ENCODE assay signal across 31 cellular contexts in genomic region chr15:88219623-88220022, GRCh38. TPM values are rescaled to one million over a fixed set of nuclear protein-coding genes. Genes with fewer than 3 reads are reported as not detected.
"Had no signal": no experiment of that assay in that cellular context is flagged by ENCODE, and none has a peak within 500 bp of the region (broad histone marks: within the 10 kb centered on the region; RNA-seq: fewer than 3 reads in every experiment).

No MANE protein-coding gene starts in this region.

- H3K4me1 Mint-ChIP-seq: activated B cell treated with CpG ODN at 0.5 μM for 24 hours; activated CD4-positive, alpha-beta T cell treated with anti-CD3 and anti-CD28 coated beads, Interleukin-2, amount 10 ng/mL, durations not matched to agents 24 days and 14 days; activated CD8-positive, alpha-beta memory T cell treated with anti-CD3 and anti-CD28 coated beads, Interleukin-2, amount 10 ng/mL, durations not matched to agents 7 days and 5 days; activated naive CD8-positive, alpha-beta T cell treated with anti-CD3 and anti-CD28 coated beads, Interleukin-2, amount 50 U/mL, for 24 hours had no signal

- H3K9ac ChIP-seq: SK-N-SH had no signal

- H3K9me3 ChIP-seq: ascending aorta, body of pancreas, MG63, Peyer's patch, SJCRH30, SK-N-SH had no signal

- H3K27me3 Mint-ChIP-seq: activated B cell treated with CpG ODN at 0.5 μM for 24 hours; activated CD4-positive, alpha-beta T cell treated with anti-CD3 and anti-CD28 coated beads, Interleukin-2, amount 10 ng/mL, durations not matched to agents 24 days and 14 days; activated CD8-positive, alpha-beta memory T cell treated with anti-CD3 and anti-CD28 coated beads, Interleukin-2, amount 10 ng/mL, durations not matched to agents 7 days and 5 days; activated T-cell treated with anti-CD3 and anti-CD28 coated beads, Interleukin-2, amount 50 U/mL, for 24 hours had no signal

- H3K4me3 ChIP-seq: ascending aorta, body of pancreas, MG63, Peyer's patch, SJCRH30 had no signal

- H3K27me3 ChIP-seq: ascending aorta, body of pancreas, MG63, Peyer's patch, SJCRH30 had no signal

- H3K36me3 Mint-ChIP-seq: activated CD8-positive, alpha-beta memory T cell treated with anti-CD3 and anti-CD28 coated beads, Interleukin-2, amount 10 ng/mL, durations not matched to agents 7 days and 5 days; activated naive CD4-positive, alpha-beta T cell treated with anti-CD3 and anti-CD28 coated beads, Interleukin-2, amount 50 U/mL, for 72 hours had no signal

- H3K27ac ChIP-seq: ascending aorta, body of pancreas, Peyer's patch, RWPE1, SJCRH30 had no signal

- DNase-seq: activated B cell treated with CpG ODN at 0.5 μM for 24 hours; activated CD4-positive, alpha-beta T cell treated with anti-CD3 and anti-CD28 coated beads for 1 hour; activated CD4-positive, alpha-beta T cell treated with anti-CD3 and anti-CD28 coated beads, Interleukin-2, amount 10 ng/mL, durations not matched to agents 24 days and 14 days; activated CD4-positive, alpha-beta T cell treated with anti-CD3 and anti-CD28 coated beads, Interleukin-2, amount 50 U/mL, for 48 hours; activated CD8-positive, alpha-beta memory T cell treated with anti-CD3 and anti-CD28 coated beads, Interleukin-2, amount 10 ng/mL, durations not matched to agents 7 days and 5 days; activated effector memory CD4-positive, alpha-beta T cell treated with Interleukin-2 at 50 U/mL for 16 hours; activated naive CD4-positive, alpha-beta T cell; activated naive CD8-positive, alpha-beta T cell treated with anti-CD3 and anti-CD28 coated beads, Interleukin-2, amount 50 U/mL, for 24 hours; activated T-cell treated with anti-CD3 and anti-CD28 coated beads, Interleukin-2, amount 50 U/mL, for 24 hours; amniotic stem cell; body of pancreas; MG63; MV-4-11; NCI-H1092 treated with DMSO at 0.1 percent for 48 hours; NCI-H1417 treated with DMSO at 0.1 percent for 48 hours; NCI-H1694; NCI-H2029 treated with DMSO at 0.1 percent for 48 hours; NCI-H345; NCI-H510A; NCI-H526 treated with DMSO at 0.1 percent for 48 hours; NK-92 treated with Interleukin-12 subunit alpha and Interleukin-12 subunit beta, amount 100 ng/mL, for 24 hours; Peyer's patch; Right ventricle myocardium superior; SJCRH30; T1000 had no signal

- H3K4me2 ChIP-seq: SK-N-SH had no signal

- H3K27ac Mint-ChIP-seq: activated B cell treated with CpG ODN at 0.5 μM for 24 hours; activated CD4-positive, alpha-beta T cell treated with anti-CD3 and anti-CD28 coated beads, Interleukin-2, amount 10 ng/mL, durations not matched to agents 24 days and 14 days; activated CD8-positive, alpha-beta memory T cell treated with anti-CD3 and anti-CD28 coated beads, Interleukin-2, amount 10 ng/mL, durations not matched to agents 7 days and 5 days; activated naive CD4-positive, alpha-beta T cell treated with anti-CD3 and anti-CD28 coated beads, Interleukin-2, amount 50 U/mL, for 72 hours; activated naive CD8-positive, alpha-beta T cell treated with anti-CD3 and anti-CD28 coated beads, Interleukin-2, amount 50 U/mL, for 24 hours; activated T-cell treated with anti-CD3 and anti-CD28 coated beads, Interleukin-2, amount 50 U/mL, for 24 hours; activated T-helper 1 cell treated with anti-CD3 and anti-CD28 coated beads, Interleukin-12 subunit alpha, Interleukin-12 subunit beta, Interleukin-2, Interleukin-4 antibody, amounts not matched to agents 30 ng/mL and 10 ng/mL and 1 ng/mL, durations not matched to agents 14 hours and 24 hours and 36 hours had no signal

- H3K4me3 Mint-ChIP-seq: activated B cell treated with CpG ODN at 0.5 μM for 24 hours; activated CD4-positive, alpha-beta T cell treated with anti-CD3 and anti-CD28 coated beads, Interleukin-2, amount 10 ng/mL, durations not matched to agents 24 days and 14 days; activated CD8-positive, alpha-beta memory T cell treated with anti-CD3 and anti-CD28 coated beads, Interleukin-2, amount 10 ng/mL, durations not matched to agents 7 days and 5 days; activated naive CD8-positive, alpha-beta T cell treated with anti-CD3 and anti-CD28 coated beads, Interleukin-2, amount 50 U/mL, for 24 hours; activated T-cell treated with anti-CD3 and anti-CD28 coated beads, Interleukin-2, amount 50 U/mL, for 24 hours; activated T-helper 1 cell treated with anti-CD3 and anti-CD28 coated beads, Interleukin-12 subunit alpha, Interleukin-12 subunit beta, Interleukin-2, Interleukin-4 antibody, amounts not matched to agents 30 ng/mL and 10 ng/mL and 1 ng/mL, durations not matched to agents 14 hours and 24 hours and 36 hours had no signal

- H3K4me1 ChIP-seq: body of pancreas, Peyer's patch had no signal

- H3K9me3 Mint-ChIP-seq: activated B cell treated with CpG ODN at 0.5 μM for 24 hours; activated CD4-positive, alpha-beta T cell treated with anti-CD3 and anti-CD28 coated beads, Interleukin-2, amount 10 ng/mL, durations not matched to agents 24 days and 14 days; activated naive CD4-positive, alpha-beta T cell treated with anti-CD3 and anti-CD28 coated beads, Interleukin-2, amount 50 U/mL, for 72 hours; activated naive CD8-positive, alpha-beta T cell treated with anti-CD3 and anti-CD28 coated beads, Interleukin-2, amount 50 U/mL, for 24 hours; activated T-cell treated with anti-CD3 and anti-CD28 coated beads, Interleukin-2, amount 50 U/mL, for 24 hours; activated T-helper 1 cell treated with anti-CD3 and anti-CD28 coated beads, Interleukin-12 subunit alpha, Interleukin-12 subunit beta, Interleukin-2, Interleukin-4 antibody, amounts not matched to agents 30 ng/mL and 10 ng/mL and 1 ng/mL, durations not matched to agents 14 hours and 24 hours and 36 hours had no signal

- ATAC-seq: activated CD8-positive, alpha-beta memory T cell treated with anti-CD3 and anti-CD28 coated beads, Interleukin-2, amount 10 ng/mL, durations not matched to agents 7 days and 5 days; activated naive CD4-positive, alpha-beta T cell treated with anti-CD3 and anti-CD28 coated beads, Interleukin-2, amount 50 U/mL, for 72 hours; activated naive CD8-positive, alpha-beta T cell treated with anti-CD3 and anti-CD28 coated beads, Interleukin-2, amount 50 U/mL, for 24 hours; body of pancreas had no signal

- H3K36me3 ChIP-seq: ascending aorta, MG63, Peyer's patch, SJCRH30 had no signal

- FAIRE-seq: TTC549 had no signal

RNA-seq across cellular contexts. Expression of gene NTRK3, which starts 36.9 kb away (rescaled TPM):
- total RNA-seq: activated B cell treated with CpG ODN at 0.5 μM for 24 hours; activated CD8-positive, alpha-beta memory T cell treated with anti-CD3 and anti-CD28 coated beads, Interleukin-2, amount 10 ng/mL, durations not matched to agents 7 days and 5 days had no signal
